In genomic region chr4:80197132-80197573, GRCh38 we compare ENCODE assay signal across 8 cellular contexts. TPM values are rescaled to one million over a fixed set of nuclear protein-coding genes. Genes with fewer than 3 reads are reported as not detected.
DNase-seq lines count a peak whose midpoint lies in the region; ATAC-seq, FAIRE-seq and TF ChIP-seq lines count a peak whose summit lies in the region.

PRDM8 (plus strand) TSS chr4:80197503; CDS start chr4:80200081, 2,578 bp downstream.

- no peak within 1 kb of the TSS for H3K4me3 ChIP-seq in HepG2 (replicated peaks in 1 of 3; ENCODE audit: insufficient read depth in 1 of 3, low read depth in 2 of 3, low read length in 3 of 3)

- peak within 1 kb of the TSS; percentile 90 for H3K4me3 Mint-ChIP-seq in activated naive CD8-positive, alpha-beta T cell

- peaks cover 30% of the 10 kb centered on the region for H3K27me3 Mint-ChIP-seq in activated naive CD8-positive, alpha-beta T cell

- no peaks in the 10 kb centered on the region for H3K9me3 ChIP-seq in HepG2 (ENCODE audit: low read length)

- no peak for TF ChIP-seq POLR2A in HepG2 (IDR thresholded peaks at IDR 0.05; ENCODE audit: insufficient read depth in 1 of 2, low read depth in 2 of 2, low read length in 2 of 2)

- TF ChIP-seq EP300 in HepG2 (IDR thresholded peaks at IDR 0.05; ENCODE audit: low read depth in 2 of 2, low read length in 2 of 2), result no peak
- no peak for TF ChIP-seq EP300 in HepG2 (CRISPR knock-in tag; IDR thresholded peaks at IDR 0.05; ENCODE audit: borderline replicate concordance)

- no peak for FAIRE-seq in HepG2 (lab: Jason Lieb, UNC)

- H3K36me3 ChIP-seq in HepG2 (replicated peaks in 1 of 2; ENCODE audit: control insufficient read depth in 1 of 2, insufficient read depth in 2 of 2, low read length in 2 of 2), result no peaks in the 10 kb centered on the region

- H2AFZ ChIP-seq in HepG2 (ENCODE audit: low read length), result no peak within 1 kb of the TSS

- intact Hi-C loops in HepG2 (cut with micrococcal nuclease; ENCODE audit: unreplicated experiment), result no loop called here

- H4K20me1 ChIP-seq in HepG2 (ENCODE audit: insufficient read depth, low read length), result no peaks in the 10 kb centered on the region

- no peak for TF ChIP-seq CTCF in HepG2 (CRISPR knock-in tag; IDR thresholded peaks at IDR 0.05)

- no peaks in the 10 kb centered on the region for H3K9me3 Mint-ChIP-seq in activated naive CD8-positive, alpha-beta T cell (ENCODE audit: low read depth)

- DNase-seq in ELR (ENCODE audit: low read depth) (peak; percentile 55), NCI-H345 (lab: John Stamatoyannopoulos, UW) (peak; percentile 64), hypothalamus (lab: John Stamatoyannopoulos, UW) (peak in 47 of 51 donors; percentile 9 to 86 (median 64)), H4 (ENCODE audit: low spot score) (no peak), HuH-7.5 (ENCODE audit: low spot score) (no peak), HepG2 (ENCODE audit: low spot score) (no peak)
- peak; percentile 61 for DNase-seq in stimulated activated CD4-positive, alpha-beta T cell treated with anti-CD3 and anti-CD28 coated beads, Interleukin-4, amount 100 ng/mL, for 1 hour

- H3K4me1 Mint-ChIP-seq in activated naive CD8-positive, alpha-beta T cell (ENCODE audit: low read depth), result peaks cover 33% of the 10 kb centered on the region

- no peak within 1 kb of the TSS for H3K27ac ChIP-seq in HepG2 (ENCODE audit: extremely low read length, insufficient read depth, low read length)

- no peak within 1 kb of the TSS for H3K9ac ChIP-seq in HepG2 (ENCODE audit: insufficient read depth, low read depth, low read length)

- 8% methylated on average over 19 of the region's 28 CpGs for WGBS in HepG2 (ENCODE audit: low lambda C conversion rate)

- in situ Hi-C loops in HepG2 (cut with HindIII; ENCODE audit: extremely low pct_ligation_motif_present, low pct_unique_long_range_greater_than_20kb), result no loop called here

- POLR2A ChIA-PET in HepG2 (lab: Yijun Ruan, JAX), result no interaction called here

- CTCF ChIA-PET in HepG2 (lab: Yijun Ruan, JAX; ENCODE audit: low intra/inter-chr PET ratio, low total read pairs), result no interaction called here

- peaks cover 13% of the 10 kb centered on the region for H3K36me3 Mint-ChIP-seq in activated naive CD8-positive, alpha-beta T cell

- no peaks in the 10 kb centered on the region for H3K79me2 ChIP-seq in HepG2 (ENCODE audit: insufficient read depth, low read length)

- peak within 1 kb of the TSS; percentile 58 for H3K27ac Mint-ChIP-seq in activated naive CD8-positive, alpha-beta T cell

- BruUV-seq in HepG2 (replicated peaks; lab: Mats Ljungman, UMichigan), result no TSS peak

- no peak within 1 kb of the TSS for H3K4me2 ChIP-seq in HepG2 (ENCODE audit: low read depth, low read length)

- H3K27me3 ChIP-seq in HepG2 (ENCODE audit: control insufficient read depth in 1 of 2, insufficient read depth in 2 of 2, low read length in 2 of 2), result peaks cover 1 to 36% of the 10 kb centered on the region in 2 experiments; a peak in 3 of 5 replicates

- no peaks in the 10 kb centered on the region for H3K4me1 ChIP-seq in HepG2 (ENCODE audit: insufficient read depth, low read length)

- TF ChIP-seq RAD21 in HepG2 (CRISPR knock-in tag; IDR thresholded peaks at IDR 0.05), result no peak

- ATAC-seq in HepG2, result no peak

TF ChIP-seq in HepG2, 621 proteins besides CTCF, POLR2A, EP300 and RAD21 (continues in another document):
- TF ChIP-seq HNRNPK (IDR thresholded peaks at IDR 0.05; ENCODE audit: low read depth, low read length, poor library complexity, severe bottlenecking) (no peak), ZNF713 (CRISPR knock-in tag; IDR thresholded peaks at IDR 0.05) (no peak), KMT2A (CRISPR knock-in tag; IDR thresholded peaks at IDR 0.05) (no peak), HBP1 (CRISPR knock-in tag; IDR thresholded peaks at IDR 0.05; ENCODE audit: low read depth) (no peak), THAP11 (CRISPR knock-in tag; IDR thresholded peaks at IDR 0.05) (no peak), ATF3 (CRISPR knock-in tag; IDR thresholded peaks at IDR 0.05) (no peak), YEATS4 (CRISPR knock-in tag; IDR thresholded peaks at IDR 0.05; ENCODE audit: borderline replicate concordance) (no peak), ZBTB46 (CRISPR knock-in tag; IDR thresholded peaks at IDR 0.05; ENCODE audit: borderline replicate concordance) (no peak), ZNF574 (CRISPR knock-in tag; IDR thresholded peaks at IDR 0.05) (no peak)

RNA-seq across cellular contexts. Expression of gene PRDM8, which starts in this region (rescaled TPM):
- 0.12 TPM in 2 replicates for total RNA-seq in H4 (2014; rRNA removed; shearing (Covaris generic))
- total RNA-seq in HepG2 (2016; rRNA removed; fragmentation: Illumina TruSeq; extraction: Trizol), result not detected in 2 replicates
- total RNA-seq in HepG2 (2016; cell fraction: cytosol; rRNA removed; fragmentation: Illumina TruSeq; extraction: Trizol; ENCODE audit: low read depth), result not detected in 2 replicates
- total RNA-seq in HepG2 (2016; cell fraction: insoluble cytoplasmic fraction; rRNA removed; fragmentation: Illumina TruSeq; extraction: Trizol), result not detected in 2 replicates
- total RNA-seq in HepG2 (2016; cell fraction: membrane; rRNA removed; fragmentation: Illumina TruSeq; extraction: Trizol), result not detected in 2 replicates
- total RNA-seq in HepG2 (2016; cell fraction: nucleus; rRNA removed; fragmentation: Illumina TruSeq; extraction: Trizol), result not detected in 2 replicates
- polyA plus RNA-seq in HepG2 (2011; rRNA removed), result 0.04 and 0.09 TPM in 2 replicates
- polyA plus RNA-seq in HepG2 (2011; cell fraction: cytosol; rRNA removed), result 0.01 TPM in 1 of 2 replicates, not detected in the other
- polyA plus RNA-seq in HepG2 (2011; cell fraction: nucleus; rRNA removed), result 0.09 and 0.76 TPM in 2 replicates
- polyA plus RNA-seq in HepG2 (2012), result not detected in 2 replicates
- not detected in 2 replicates for polyA plus RNA-seq in HepG2 (2016; cell fraction: cytosol; fragmentation: Illumina TruSeq; extraction: Trizol; ENCODE audit: low read depth)
- not detected in 2 replicates for polyA plus RNA-seq in HepG2 (2016; cell fraction: insoluble cytoplasmic fraction; fragmentation: Illumina TruSeq; extraction: Trizol; ENCODE audit: low read depth)
- polyA plus RNA-seq in HepG2 (2016; cell fraction: membrane; fragmentation: Illumina TruSeq; extraction: Trizol; ENCODE audit: low read depth), result not detected in 2 replicates
- polyA plus RNA-seq in HepG2 (2016; cell fraction: nucleus; fragmentation: Illumina TruSeq; extraction: Trizol; ENCODE audit: insufficient read depth, low read depth), result not detected in 2 replicates
- polyA minus RNA-seq in HepG2 (2011; rRNA and poly(A)+ RNA removed; ENCODE audit: low replicate concordance), result 0.08 TPM in 1 of 2 replicates, not detected in the other
- polyA minus RNA-seq in HepG2 (2011; cell fraction: cytosol; rRNA and poly(A)+ RNA removed), result not detected in 2 replicates
- not detected in 2 replicates for polyA minus RNA-seq in HepG2 (2011; cell fraction: nucleus; rRNA and poly(A)+ RNA removed)

Comparison
In these comparisons a context has a peak if more than half of its experiments do, and no peak if none do; other contexts are left out.
1. DNase-seq: peak in ELR (single experiment), NCI-H345 (single experiment), hypothalamus (47 of 51) and stimulated activated CD4-positive, alpha-beta T cell treated with anti-CD3 and anti-CD28 coated beads, Interleukin-4, amount 100 ng/mL, for 1 hour (single experiment); none in H4 (single experiment), HuH-7.5 (single experiment) and HepG2 (single experiment).